In genomic region chr12:48176417-48176751, GRCh38 we compare ENCODE assay signal across 1 cellular context.
TF ChIP-seq lines count a peak whose summit lies in the region.

No MANE protein-coding gene starts in this region.

TF ChIP-seq in H1, 55 proteins besides CTCF, POLR2A, EP300 and RAD21:
- TF ChIP-seq PHF8 (conservative IDR thresholded peaks at IDR 0.05; ENCODE audit: low read depth, low read length), result no peak
- no peak for TF ChIP-seq MAX (IDR thresholded peaks at IDR 0.05)
- TF ChIP-seq TAF1 (IDR thresholded peaks at IDR 0.05; ENCODE audit: low read depth, low read length), result no peak
- no peak for TF ChIP-seq TBP (IDR thresholded peaks at IDR 0.05; ENCODE audit: low read depth, low read length)
- no peak for TF ChIP-seq ZNF274 (IDR thresholded peaks at IDR 0.05; ENCODE audit: borderline replicate concordance, extremely low read depth, low read length)
- TF ChIP-seq JUN (IDR thresholded peaks at IDR 0.05; ENCODE audit: low read depth, low read length), result no peak
- no peak for TF ChIP-seq ATF2 (IDR thresholded peaks at IDR 0.05; ENCODE audit: low read length)
- TF ChIP-seq EZH2 (IDR thresholded peaks at IDR 0.05; ENCODE audit: low read depth, low read length, severe bottlenecking), result no peak
- no peak for TF ChIP-seq SRF (IDR thresholded peaks at IDR 0.05; ENCODE audit: low read depth, low read length)
- no peak for TF ChIP-seq SP2 (IDR thresholded peaks at IDR 0.05; ENCODE audit: low read length)
